ENCODE assay signal across 7 cellular contexts in genomic region chr17:59846391-59847165, GRCh38. TPM values are rescaled to one million over a fixed set of nuclear protein-coding genes. Genes with fewer than 3 reads are reported as not detected.
A peak's percentile ranks its signal among the peaks of the same experiment; 100 is the strongest.
DNase-seq lines count a peak whose midpoint lies in the region; ATAC-seq and TF ChIP-seq lines count a peak whose summit lies in the region.

No MANE protein-coding gene starts in this region.

- DNase-seq in GM12865 (ENCODE audit: low read depth), result peak; percentile 88
- peak; percentile 77 to 88 for DNase-seq in NCI-H2081 (lab: John Stamatoyannopoulos, UW)
- peak in 6 of 7 donors; percentile 54 to 74 (median 60) for DNase-seq in adrenal gland
- peak; percentile 15 for DNase-seq in inferior parietal cortex (ENCODE audit: extremely low spot score)
- DNase-seq in stomach, result peak; percentile 45
- no peak for DNase-seq in SW 1271 (lab: John Stamatoyannopoulos, UW)

- TF ChIP-seq CTCF in GM12865 (IDR thresholded peaks at IDR 0.05; ENCODE audit: insufficient read depth, low read depth, low read length, missing control alignments) (no peak), adrenal gland (IDR thresholded peaks at IDR 0.05) (peak in 1 of 6 experiments; percentile 10), stomach (IDR thresholded peaks at IDR 0.05) (no peak)

- H3K9me3 ChIP-seq in adrenal gland (replicated peaks in 1 of 3), result no peaks in the 10 kb centered on the region
- no peaks in the 10 kb centered on the region for H3K9me3 ChIP-seq in stomach

- intact Hi-C loops in adrenal gland (cut with DNase I) (no loop called here), stomach (cut with DNase I; ENCODE audit: low total_unique reads) (no loop called here)

- H3K27me3 ChIP-seq in adrenal gland, result no peaks in the 10 kb centered on the region
- H3K27me3 ChIP-seq in stomach, result no peaks in the 10 kb centered on the region

- 24 to 33% (median 31%) methylated on average over 7 of the region's 7 CpGs for WGBS in adrenal gland, 4 donors
- WGBS in stomach, 5 donors, result 18 to 28% (median 20%) methylated on average over 7 of the region's 7 CpGs

- H3K4me3 ChIP-seq in GM12865 (ENCODE audit: low read depth, low read length) (peak overlapping the region; percentile 4; the same call in 1 of the 2 replicates), adrenal gland (peak overlapping the region in 1 of 4 donors; percentile 19), stomach (peak overlapping the region in 2 of 4 donors; percentile 9 to 11)

- H3K27ac ChIP-seq in adrenal gland (peak overlapping the region; percentile 42 to 97 (median 71)), stomach (peak overlapping the region; percentile 78 to 100 (median 96))

- ATAC-seq in GM21825 (IDR thresholded peaks at IDR 0.05; ENCODE audit: unreplicated experiment), result peak; percentile 46

- H3K36me3 ChIP-seq in adrenal gland (replicated peaks in 1 of 2) (peaks cover 0 to 4% of the 10 kb centered on the region in 2 donors), stomach (peaks cover 0 to 8% (median 3%) of the 10 kb centered on the region in 4 donors)

- H3K4me1 ChIP-seq in adrenal gland (replicated peaks in 1 of 2) (peaks cover 32 to 45% of the 10 kb centered on the region in 2 donors), stomach (peaks cover 37 to 95% (median 78%) of the 10 kb centered on the region in 4 donors)

- TF ChIP-seq EP300 in stomach (IDR thresholded peaks at IDR 0.05), result no peak

- TF ChIP-seq POLR2A in adrenal gland (IDR thresholded peaks at IDR 0.05) (no peak), stomach (IDR thresholded peaks at IDR 0.05) (no peak)

RNA-seq across cellular contexts. Expression of gene TUBD1, which starts 46.2 kb away (rescaled TPM):
- 10 to 100 TPM in 3 of 8 donors, 1 to 10 TPM in 5; 3.1 to 14.1 (median 7.7) TPM for total RNA-seq in adrenal gland
- 10 to 100 TPM in 1 of 3 donors, 1 to 10 TPM in 2; 6.0 to 10.2 (median 7.1) TPM for polyA plus RNA-seq in adrenal gland
- 10 to 100 TPM in 4 of 5 donors, not detected in 1; 10.1 to 28.6 (median 15.1) TPM for total RNA-seq in stomach
- polyA plus RNA-seq in stomach, result 10 to 100 TPM in 1 of 3 donors, 1 to 10 TPM in 2; 5.9 to 15.3 (median 7.5) TPM

RNA-seq across cellular contexts. Expression of gene RPS6KB1, which starts 46.3 kb away (rescaled TPM):
- total RNA-seq in adrenal gland (10 to 100 TPM; 20.9 to 49.0 (median 38.2) TPM), stomach (100 to 1,000 TPM in 1 of 5 donors, 10 to 100 TPM in 4; 26.3 to 129 (median 62.6) TPM)
- polyA plus RNA-seq in adrenal gland (10 to 100 TPM; 13.2 to 37.4 (median 16.7) TPM), stomach (10 to 100 TPM in 1 of 3 donors, 1 to 10 TPM in 2; 9.4 to 14.8 (median 9.7) TPM)

Comparison
In these comparisons a context has a peak if more than half of its experiments do, and no peak if none do; other contexts are left out.
1. DNase-seq: peak in GM12865 (single experiment), NCI-H2081 (2 of 2), adrenal gland (6 of 7), inferior parietal cortex (single experiment) and stomach (single experiment); none in SW 1271 (0 of 2).